1 cellular context compared by ENCODE assay signal in the genomic region with DNA sequence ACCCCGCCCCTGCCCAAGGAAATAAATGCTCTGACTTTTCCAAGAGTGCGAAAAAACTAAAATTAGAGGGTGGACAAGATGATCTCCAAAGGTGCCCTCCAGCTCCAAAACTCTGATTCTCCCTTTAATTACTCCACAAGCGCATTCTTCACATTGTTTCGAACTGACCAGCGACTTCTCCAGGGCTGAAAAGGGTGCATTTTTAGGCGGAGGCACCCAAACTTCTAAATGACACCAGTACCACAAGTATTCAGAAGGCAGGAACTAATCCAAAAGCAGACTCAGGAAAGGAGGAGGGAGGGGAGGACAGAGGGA.
TF ChIP-seq lines count a peak whose summit lies in the region.

No MANE protein-coding gene starts in this region.

TF ChIP-seq in A549, 52 proteins besides CTCF, POLR2A, EP300 and RAD21 (continued from another document):
- TF ChIP-seq, protein P1, sequence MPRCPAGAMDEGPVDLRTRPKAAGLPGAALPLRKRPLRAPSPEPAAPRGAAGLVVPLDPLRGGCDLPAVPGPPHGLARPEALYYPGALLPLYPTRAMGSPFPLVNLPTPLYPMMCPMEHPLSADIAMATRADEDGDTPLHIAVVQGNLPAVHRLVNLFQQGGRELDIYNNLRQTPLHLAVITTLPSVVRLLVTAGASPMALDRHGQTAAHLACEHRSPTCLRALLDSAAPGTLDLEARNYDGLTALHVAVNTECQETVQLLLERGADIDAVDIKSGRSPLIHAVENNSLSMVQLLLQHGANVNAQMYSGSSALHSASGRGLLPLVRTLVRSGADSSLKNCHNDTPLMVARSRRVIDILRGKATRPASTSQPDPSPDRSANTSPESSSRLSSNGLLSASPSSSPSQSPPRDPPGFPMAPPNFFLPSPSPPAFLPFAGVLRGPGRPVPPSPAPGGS (IDR thresholded peaks at IDR 0.05) = no peak
- no peak for TF ChIP-seq SMC3 (IDR thresholded peaks at IDR 0.05)
